Comparison of ENCODE assay signal across 8 cellular contexts in genomic region chr14:90301580-90302181, GRCh38. TPM values are rescaled to one million over a fixed set of nuclear protein-coding genes. Genes with fewer than 3 reads are reported as not detected.
DNase-seq lines count a peak whose midpoint lies in the region; ATAC-seq and TF ChIP-seq lines count a peak whose summit lies in the region.

No MANE protein-coding gene starts in this region.

- POLR2A ChIA-PET in RWPE1 (lab: Yijun Ruan, JAX; ENCODE audit: low non-redundant PET) = interaction anchor here (0.8 kb wide), 1 partner anchor 96 kb away, joined by 3 read pairs; no protein-coding TSS in a partner anchor

- CTCF ChIA-PET in RWPE1 (lab: Yijun Ruan, JAX) = interaction anchor here (0.6 to 1.6 kb wide), 10 partner anchors 9 to 501 kb away, joined by 3 to 7 read pairs (median 4); no protein-coding TSS in a partner anchor

- ATAC-seq in omental fat pad (ENCODE audit: low FRiP score) = peak; percentile 66
- ATAC-seq in HG03139 (IDR thresholded peaks at IDR 0.05; ENCODE audit: unreplicated experiment) = no peak
- ATAC-seq in GM18867 (IDR thresholded peaks at IDR 0.05; ENCODE audit: unreplicated experiment) = no peak

- no peak overlapping the region for H3K9ac ChIP-seq in HUES48 (ENCODE audit: low read depth, low read length)

- peaks cover 41% of the 10 kb centered on the region for H3K36me3 ChIP-seq in HUES48 (ENCODE audit: control insufficient read depth, insufficient read depth, low read length)

- TF ChIP-seq CTCF in C4-2B (conservative IDR thresholded peaks at IDR 0.05) (peak; percentile 78), RWPE1 (conservative IDR thresholded peaks at IDR 0.05; ENCODE audit: low read depth) (peak; percentile 53), fibroblast of mammary gland (conservative IDR thresholded peaks at IDR 0.05; ENCODE audit: control insufficient read depth, insufficient read depth, low read depth, low read length) (peak; percentile 64), omental fat pad (IDR thresholded peaks at IDR 0.05) (no peak)

- H3K4me3 ChIP-seq in HUES48 (ENCODE audit: low read depth, low read length) (no peak overlapping the region), fibroblast of mammary gland (ENCODE audit: control insufficient read depth, low read depth, low read length) (no peak overlapping the region)

- no peak overlapping the region for H3K27ac ChIP-seq in C4-2B
- peak overlapping the region; percentile 7 for H3K27ac ChIP-seq in HUES48 (ENCODE audit: low read depth, low read length)
- no peak overlapping the region for H3K27ac ChIP-seq in RWPE1

- no peaks in the 10 kb centered on the region for H3K9me3 ChIP-seq in HUES48 (ENCODE audit: control insufficient read depth, insufficient read depth, low read length)

- H3K27me3 ChIP-seq in HUES48 (ENCODE audit: control insufficient read depth, insufficient read depth, low read length) = no peaks in the 10 kb centered on the region

- H3K4me1 ChIP-seq in HUES48 (ENCODE audit: control insufficient read depth, insufficient read depth, low read length) = peaks cover 39% of the 10 kb centered on the region

- DNase-seq in RWPE1 (ENCODE audit: low spot score) (peak; percentile 30), fibroblast of mammary gland (ENCODE audit: low read depth) (peak; percentile 77), omental fat pad (ENCODE audit: low spot score) (no peak), NCI-H1436 (lab: John Stamatoyannopoulos, UW) (no peak)

RNA-seq across cellular contexts. Expression of gene NRDE2, which starts 30.1 kb away (rescaled TPM):
- total RNA-seq in omental fat pad = 10 to 100 TPM in 2 of 4 donors, 1 to 10 TPM in 2; 6.3 to 15.4 (median 8.9) TPM

RNA-seq across cellular contexts. Expression of gene PSMC1, which starts 45.3 kb away (rescaled TPM):
- total RNA-seq in omental fat pad = 100 to 1,000 TPM in 3 of 4 donors, 10 to 100 TPM in 1; 96.5 to 138 (median 115) TPM

Comparison
In these comparisons a context has a peak if more than half of its experiments do, and no peak if none do; other contexts are left out.
1. CTCF ChIP-seq: peak in C4-2B (single experiment), RWPE1 (single experiment) and fibroblast of mammary gland (single experiment); none in omental fat pad (0 of 3).
2. DNase-seq: peak in RWPE1 (single experiment) and fibroblast of mammary gland (single experiment); none in omental fat pad (single experiment) and NCI-H1436 (single experiment).